In the genomic region with DNA sequence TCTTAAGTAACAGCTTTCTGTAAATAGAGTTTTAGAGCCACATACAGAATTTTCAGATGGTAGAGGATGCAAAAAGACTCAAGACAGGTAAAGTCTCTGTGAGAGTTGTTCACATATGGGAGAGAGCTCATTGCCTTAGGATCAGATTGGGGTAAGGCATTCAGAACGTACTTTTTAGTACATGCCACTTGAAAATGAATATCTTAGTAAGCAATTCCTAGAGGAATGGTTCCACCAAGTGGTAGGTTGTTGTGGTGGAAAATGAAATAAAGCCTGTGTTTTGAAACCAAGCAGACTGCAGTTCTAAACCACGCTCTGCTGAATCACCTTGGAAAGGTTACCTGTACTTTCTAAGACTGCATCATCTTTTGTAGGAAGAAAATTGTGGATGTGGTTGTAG, we compare ENCODE assay signal across 12 cellular contexts.
A peak's percentile ranks its signal among the peaks of the same experiment; 100 is the strongest.
DNase-seq lines count a peak whose midpoint lies in the region; ATAC-seq and TF ChIP-seq lines count a peak whose summit lies in the region.
"Had no signal": no experiment of that assay in that cellular context is flagged by ENCODE, and none has a peak within 500 bp of the region (broad histone marks: within the 10 kb centered on the region; RNA-seq: fewer than 3 reads in every experiment).

No MANE protein-coding gene starts in this region.

- H3K79me2 ChIP-seq in osteoblast (ENCODE audit: insufficient read depth, low read length), result no peaks in the 10 kb centered on the region

- DNase-seq in NCI-H1105 treated with DMSO at 0.1 percent for 48 hours (lab: John Stamatoyannopoulos, UW), result peak; percentile 27
- no peak for DNase-seq in NCI-H1105 (lab: John Stamatoyannopoulos, UW)
- peak; percentile 9 for DNase-seq in NCI-H2227 (lab: John Stamatoyannopoulos, UW; ENCODE audit: unreplicated experiment)
- no peak for DNase-seq in dorsolateral prefrontal cortex
- DNase-seq in osteoblast (ENCODE audit: insufficient read length, low spot score, missing footprints), result peak; percentile 47
- no peak for DNase-seq in NCI-H2029 (lab: John Stamatoyannopoulos, UW)
- no peak for DNase-seq in cortex of kidney (lab: John Stamatoyannopoulos, UW)
- DNase-seq: activated naive CD8-positive, alpha-beta T cell treated with anti-CD3 and anti-CD28 coated beads, Interleukin-2, amount 50 U/mL, for 24 hours; HCEC 1CT; mucosa of descending colon; upper lobe of left lung had no signal

- H4K20me1 ChIP-seq in osteoblast (ENCODE audit: insufficient read depth, low read length), result no peaks in the 10 kb centered on the region

- no peaks in the 10 kb centered on the region for H3K36me3 ChIP-seq in osteoblast (ENCODE audit: insufficient read depth, low read length)
- H3K36me3 ChIP-seq: upper lobe of left lung had no signal

- H2AFZ ChIP-seq in osteoblast (ENCODE audit: low read length), result no peak overlapping the region

- intact Hi-C loops in dorsolateral prefrontal cortex (cut with DNase I), result no loop called here

- H3K4me3 ChIP-seq in dorsolateral prefrontal cortex, result no peak overlapping the region
- H3K4me3 ChIP-seq in osteoblast (ENCODE audit: insufficient read depth, low read length), result no peak overlapping the region
- H3K4me3 ChIP-seq: mucosa of descending colon, upper lobe of left lung had no signal

- H3K9me3 ChIP-seq in osteoblast (ENCODE audit: low read depth, low read length), result no peaks in the 10 kb centered on the region
- H3K9me3 ChIP-seq: mucosa of descending colon, upper lobe of left lung had no signal

- H3K27ac ChIP-seq in dorsolateral prefrontal cortex, result no peak overlapping the region
- H3K27ac ChIP-seq in osteoblast (ENCODE audit: low read depth, low read length), result no peak overlapping the region
- H3K27ac ChIP-seq: upper lobe of left lung had no signal

- H3K4me2 ChIP-seq in osteoblast (ENCODE audit: insufficient read depth, low read length), result no peak overlapping the region

- no peaks in the 10 kb centered on the region for H3K4me1 ChIP-seq in osteoblast (ENCODE audit: insufficient read depth, low read length)
- H3K4me1 ChIP-seq: upper lobe of left lung had no signal

- no peak for ATAC-seq in GM19463 (IDR thresholded peaks at IDR 0.05; ENCODE audit: unreplicated experiment)
- ATAC-seq: activated naive CD8-positive, alpha-beta T cell treated with anti-CD3 and anti-CD28 coated beads, Interleukin-2, amount 50 U/mL, for 24 hours; mucosa of descending colon had no signal

- TF ChIP-seq CTCF in dorsolateral prefrontal cortex (IDR thresholded peaks at IDR 0.05 in 54 of 56, conservative IDR thresholded peaks at IDR 0.05 in 2 of 56; ENCODE audit: low read depth in 1 of 56, partially characterized antibody in 56 of 56), result peak in 42 of 56 donors; percentile 13 to 57 (median 33)
- no peak for TF ChIP-seq CTCF in osteoblast (IDR thresholded peaks at IDR 0.05; ENCODE audit: extremely low read depth, low read depth, low read length)

- H3K27me3 ChIP-seq in dorsolateral prefrontal cortex (peaks cover 0 to 6% (median 0%) of the 10 kb centered on the region in 45 donors), osteoblast (ENCODE audit: insufficient read depth, low read length) (no peaks in the 10 kb centered on the region)
- H3K27me3 ChIP-seq: upper lobe of left lung had no signal

Comparison
In these comparisons a context has a peak if more than half of its experiments do, and no peak if none do; other contexts are left out.
1. DNase-seq: peak in NCI-H1105 treated with DMSO at 0.1 percent for 48 hours (single experiment), NCI-H2227 (single experiment) and osteoblast (single experiment); none in NCI-H1105 (single experiment), dorsolateral prefrontal cortex (0 of 10), NCI-H2029 (single experiment) and cortex of kidney (single experiment).